Comparison of ENCODE assay signal across 9 cellular contexts in the genomic region with DNA sequence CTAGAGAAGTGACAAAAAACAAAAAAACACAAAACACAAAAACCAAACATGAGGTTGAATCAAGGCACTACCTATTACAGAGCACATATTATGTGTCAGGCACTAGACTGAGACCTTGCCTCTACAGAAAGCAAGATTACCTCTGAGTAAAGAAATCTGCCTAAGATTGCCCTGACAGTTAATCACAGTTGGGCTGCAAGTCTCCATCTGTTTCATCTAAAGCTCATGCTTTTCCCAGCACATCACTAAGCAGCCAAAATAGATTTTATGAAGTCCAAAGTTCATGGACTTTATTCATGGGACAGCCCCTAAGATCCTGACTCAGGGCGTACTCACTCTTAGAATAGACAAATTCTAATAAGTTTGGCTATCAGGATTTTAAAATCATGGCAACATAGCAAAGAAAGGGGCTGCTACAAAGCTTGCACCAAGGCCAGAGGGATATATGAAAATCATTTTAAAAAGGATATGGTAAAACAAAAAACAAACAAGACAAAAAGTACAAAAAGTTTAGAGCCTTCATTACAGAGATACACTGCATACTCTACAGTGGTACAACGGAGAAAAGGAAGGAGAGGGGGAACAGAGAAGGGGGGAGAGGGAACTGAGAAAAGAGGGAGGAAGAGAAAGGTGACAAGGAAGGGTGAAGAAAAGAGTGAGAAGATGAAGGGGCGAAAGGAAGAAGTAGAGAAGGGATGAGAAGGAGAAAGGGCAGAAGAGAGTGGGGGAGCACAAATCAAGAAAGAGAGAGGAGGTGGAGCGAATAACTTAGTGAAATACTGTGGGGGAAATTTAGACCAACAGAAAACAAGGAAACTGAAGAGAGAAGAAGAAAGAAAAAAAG. TPM values are rescaled to one million over a fixed set of nuclear protein-coding genes. Genes with fewer than 3 reads are reported as not detected.
DNase-seq lines count a peak whose midpoint lies in the region; ATAC-seq, FAIRE-seq and TF ChIP-seq lines count a peak whose summit lies in the region.
"Had no signal": no experiment of that assay in that cellular context is flagged by ENCODE, and none has a peak within 500 bp of the region (broad histone marks: within the 10 kb centered on the region; RNA-seq: fewer than 3 reads in every experiment).

No MANE protein-coding gene starts in this region.

- in situ Hi-C loops in GM12878 (cut with MboI) = no loop called here

- H3K27me3 Mint-ChIP-seq in activated naive CD4-positive, alpha-beta T cell treated with anti-CD3 and anti-CD28 coated beads, Interleukin-2, amount 50 U/mL, for 24 hours = no peaks in the 10 kb centered on the region

- ATAC-seq in GM12878 (0 out of 3 replicates have a peak, but pooled peaks have one; percentile 25), right lobe of liver (peak; percentile 93 to 95 (median 94)), HG02588 (IDR thresholded peaks at IDR 0.05; ENCODE audit: unreplicated experiment) (no peak)

- no peak for TF ChIP-seq RAD21 in GM12878 (IDR thresholded peaks at IDR 0.05; ENCODE audit: insufficient read depth, low read depth, low read length)

- no peaks in the 10 kb centered on the region for H3K9me3 Mint-ChIP-seq in activated naive CD4-positive, alpha-beta T cell treated with anti-CD3 and anti-CD28 coated beads, Interleukin-2, amount 50 U/mL, for 24 hours

- no TSS peak for BruUV-seq in GM12878 (replicated peaks; lab: Mats Ljungman, UMichigan)

- CTCF ChIA-PET in GM12878 (lab: Yijun Ruan, JAX) = interaction anchor here (0.6 to 2.7 kb wide), 3 partner anchors 10 to 594 kb away, joined by 3 to 18 read pairs (median 3); no protein-coding TSS in a partner anchor

- no peak overlapping the region for H3K27ac ChIP-seq in GM12878 (ENCODE audit: control insufficient read depth, insufficient read depth)
- H3K27ac ChIP-seq in right lobe of liver = peak overlapping the region in 2 of 3 donors; percentile 2 to 23

- H3K9me3 ChIP-seq in GM12878 (replicated peaks; ENCODE audit: control insufficient read depth, insufficient read depth, low read length) = peaks cover 17% of the 10 kb centered on the region
- no peaks in the 10 kb centered on the region for H3K9me3 ChIP-seq in right lobe of liver

- FAIRE-seq in GM12878 (lab: Jason Lieb, UNC) (no peak), GM12892 (lab: Jason Lieb, UNC) (no peak)

- no peak for TF ChIP-seq EP300 in GM12878 (IDR thresholded peaks at IDR 0.05; ENCODE audit: borderline replicate concordance in 1 of 2, control insufficient read depth in 1 of 2, low read depth in 2 of 2, low read length in 2 of 2)

- RAD21 ChIA-PET in GM12878 (lab: Charles Lee; ENCODE audit: unreplicated experiment) = interaction anchor here (1.8 kb wide), 1 partner anchor 65 kb away, joined by 9 read pairs; no protein-coding TSS in a partner anchor

- H3K4me3 Mint-ChIP-seq in activated naive CD4-positive, alpha-beta T cell treated with anti-CD3 and anti-CD28 coated beads, Interleukin-2, amount 50 U/mL, for 24 hours = peak overlapping the region; percentile 12
- H3K4me3 Mint-ChIP-seq: neural crest cell had no signal

- TF ChIP-seq POLR2A in GM12878 (IDR thresholded peaks at IDR 0.05; ENCODE audit: low read depth, low read length) = no peak
- no peak for TF ChIP-seq POLR2A in right lobe of liver (IDR thresholded peaks at IDR 0.05)
- TF ChIP-seq POLR2A in GM12892 (IDR thresholded peaks at IDR 0.05; ENCODE audit: low read depth, low read length) = no peak

- peaks cover 50% of the 10 kb centered on the region for H3K4me1 Mint-ChIP-seq in activated naive CD4-positive, alpha-beta T cell treated with anti-CD3 and anti-CD28 coated beads, Interleukin-2, amount 50 U/mL, for 24 hours
- H3K4me1 Mint-ChIP-seq: neural crest cell had no signal

- intact Hi-C loops in GM12878 (cut with micrococcal nuclease; ENCODE audit: unreplicated experiment) (no loop called here), right lobe of liver (cut with DNase I) (no loop called here)

- H3K36me3 Mint-ChIP-seq in activated naive CD4-positive, alpha-beta T cell treated with anti-CD3 and anti-CD28 coated beads, Interleukin-2, amount 50 U/mL, for 24 hours = peaks cover 44% of the 10 kb centered on the region

- SMC1A ChIA-PET in GM12878 (lab: Charles Lee; ENCODE audit: uncharacterized antibody, unreplicated experiment) = interaction anchor here (2.4 to 2.6 kb wide), 2 partner anchors 10 to 64 kb away, joined by 10 to 11 read pairs; no protein-coding TSS in a partner anchor

- no peak overlapping the region for H2AFZ ChIP-seq in GM12878 (ENCODE audit: control insufficient read depth, low read depth, low read length)

- 91% methylated on average over 4 of the region's 4 CpGs for WGBS in GM12878 (ENCODE audit: insufficient coverage, insufficient replicate concordance, low lambda C conversion rate, missing lambda C conversion rate)
- WGBS in right lobe of liver (ENCODE audit: insufficient coverage, low coverage, low lambda C conversion rate, missing lambda C conversion rate) = 55% methylated on average over 3 of the region's 4 CpGs

- no peak overlapping the region for H3K4me3 ChIP-seq in GM12878
- no peak overlapping the region for H3K4me3 ChIP-seq in right lobe of liver

- H3K36me3 ChIP-seq in GM12878 (ENCODE audit: control insufficient read depth in 2 of 2, insufficient read depth in 2 of 2, low read length in 1 of 2) (peaks cover 0 to 2% of the 10 kb centered on the region in 2 experiments; a peak in 2 of 4 replicates), right lobe of liver (no peaks in the 10 kb centered on the region)

- DNase-seq in activated naive CD4-positive, alpha-beta T cell treated with Interleukin-2 at 50 U/mL for 16 hours = no peak
- DNase-seq in GM12878 (ENCODE audit: low read depth, low spot score) (no peak), right lobe of liver (no peak), NCI-H187 (lab: John Stamatoyannopoulos, UW) (no peak), DMS79 (lab: John Stamatoyannopoulos, UW) (no peak), GM12892 (ENCODE audit: insufficient read length) (no peak)

- no peaks in the 10 kb centered on the region for H3K27me3 ChIP-seq in GM12878 (replicated peaks in 1 of 2; ENCODE audit: control insufficient read depth in 2 of 2, insufficient read depth in 2 of 2, low read length in 1 of 2)
- H3K27me3 ChIP-seq in right lobe of liver = no peaks in the 10 kb centered on the region

- H3K4me2 ChIP-seq in GM12878 (ENCODE audit: control insufficient read depth, insufficient read depth) = no peak overlapping the region

- POLR2A ChIA-PET in GM12878 (lab: Charles Lee) = interaction anchor here (0.6 to 1.0 kb wide), 4 partner anchors 55 to 1773 kb away, joined by 3 to 6 read pairs (median 3); no protein-coding TSS in a partner anchor

- H3K9ac ChIP-seq in GM12878 (ENCODE audit: control insufficient read depth, insufficient read depth, low read length) = no peak overlapping the region

- no peak for TF ChIP-seq CTCF in GM12878 (IDR thresholded peaks at IDR 0.05 in 2 of 3, conservative IDR thresholded peaks at IDR 0.05 in 1 of 3; ENCODE audit: control insufficient read depth in 2 of 3, extremely low read depth in 1 of 3, insufficient read depth in 1 of 3, low read depth in 3 of 3, low read length in 3 of 3)
- no peak for TF ChIP-seq CTCF in right lobe of liver (IDR thresholded peaks at IDR 0.05)

- H3K4me1 ChIP-seq in GM12878 (ENCODE audit: control insufficient read depth, insufficient read depth, low read length) (no peaks in the 10 kb centered on the region), right lobe of liver (peaks cover 0 to 14% (median 7%) of the 10 kb centered on the region in 4 donors)

- peak overlapping the region; percentile 69 for H3K27ac Mint-ChIP-seq in activated naive CD4-positive, alpha-beta T cell treated with anti-CD3 and anti-CD28 coated beads, Interleukin-2, amount 50 U/mL, for 24 hours

- no peaks in the 10 kb centered on the region; the same call in 1 of the 2 replicates for H3K79me2 ChIP-seq in GM12878 (ENCODE audit: control insufficient read depth, insufficient read depth, low read length)

- H4K20me1 ChIP-seq in GM12878 (ENCODE audit: control insufficient read depth, insufficient read depth) = no peaks in the 10 kb centered on the region

TF ChIP-seq in GM12878, 131 proteins besides CTCF, POLR2A, EP300 and RAD21:
- TF ChIP-seq FOXK2 (IDR thresholded peaks at IDR 0.05) (no peak), MYC (IDR thresholded peaks at IDR 0.05; ENCODE audit: insufficient read depth, insufficient read length, insufficient replicate concordance, low read length, severe bottlenecking) (no peak), BHLHE40 (IDR thresholded peaks at IDR 0.05; ENCODE audit: borderline replicate concordance in 1 of 2, low read depth in 2 of 2, low read length in 1 of 2) (no peak), MEF2B (IDR thresholded peaks at IDR 0.05; ENCODE audit: partially characterized antibody, poor library complexity, severe bottlenecking) (no peak), IKZF1 (conservative IDR thresholded peaks at IDR 0.05) (no peak), BRCA1 (IDR thresholded peaks at IDR 0.05; ENCODE audit: low read depth, low read length) (no peak), MYB (IDR thresholded peaks at IDR 0.05; ENCODE audit: borderline replicate concordance, low read depth, low read length) (no peak), SPI1 (IDR thresholded peaks at IDR 0.05; ENCODE audit: borderline replicate concordance, insufficient read depth, low read depth, low read length) (no peak), RAD51 (IDR thresholded peaks at IDR 0.05) (no peak)

RNA-seq across cellular contexts. Expression of gene RICTOR, which starts 58.2 kb away (rescaled TPM):
- 293 and 299 TPM in 2 replicates for total RNA-seq in GM12878 (2013; cell fraction: nucleolus; rRNA removed)
- 12.4 and 18.2 TPM in 2 replicates for total RNA-seq in GM12878 (2014; rRNA removed)
- total RNA-seq in GM12878 (2014; rRNA removed; fragmentation: Illumina TruSeq; extraction: Trizol) = 16.0 and 16.3 TPM in 2 replicates
- total RNA-seq in GM12878 (2021) = 14.4 and 15.4 TPM in 2 replicates
- polyA plus RNA-seq in GM12878 (2011; ENCODE audit: low read depth) = 3.8 TPM
- polyA plus RNA-seq in GM12878 (2011; rRNA removed) = 23.0 and 37.1 TPM in 2 replicates
- polyA plus RNA-seq in GM12878 (2011; cell fraction: cytosol; rRNA removed) = 7.1 and 9.3 TPM in 2 replicates
- 41.4 and 51.7 TPM in 2 replicates for polyA plus RNA-seq in GM12878 (2011; cell fraction: nucleus; rRNA removed)
- polyA plus RNA-seq in GM12878 (2012) = 7.5 and 8.9 TPM in 2 replicates
- 7.9 and 11.1 TPM in 2 replicates for polyA plus RNA-seq in GM12878 (2014; fragmentation: Illumina TruSeq; extraction: Trizol)
- polyA plus RNA-seq in GM12878 (2014; fragmentation: Nextera tagmentation; extraction: Ambion mirVana) = 1 to 10 TPM; 2.7 to 5.4 TPM
- polyA plus RNA-seq in GM12878 (2014; rRNA removed) = 4.6 and 5.3 TPM in 2 replicates
- polyA plus RNA-seq in GM12878 (2016; fragmentation: Nextera tagmentation; extraction: Ambion mirVana) = 1 to 10 TPM; 4.9 to 5.8 TPM
- polyA minus RNA-seq in GM12878 (2011; rRNA and poly(A)+ RNA removed) = 77.4 and 118 TPM in 2 replicates
- 13.0 and 14.6 TPM in 2 replicates for polyA minus RNA-seq in GM12878 (2011; cell fraction: cytosol; rRNA and poly(A)+ RNA removed)
- polyA minus RNA-seq in GM12878 (2011; cell fraction: nucleus; rRNA and poly(A)+ RNA removed) = 82.8 and 110 TPM in 2 replicates
- total RNA-seq in right lobe of liver = 10 to 100 TPM in 5 of 6 experiments, 1 to 10 TPM in 1; 9.8 to 19.2 (median 14.6) TPM
- polyA plus RNA-seq in GM12892 (2012; ENCODE audit: missing spikeins) = 10.3 TPM
